ENCODE assay signal across 8 cellular contexts in genomic region chr2:25274868-25275574, GRCh38.
DNase-seq lines count a peak whose midpoint lies in the region; ATAC-seq lines count a peak whose summit lies in the region.

No MANE protein-coding gene starts in this region.

- DNase-seq in T-helper 17 cell (peak; percentile 33 to 60 (median 51)), neuronal stem cell (ENCODE audit: low spot score) (no peak), DMS79 treated with DMSO at 0.1 percent for 48 hours (lab: John Stamatoyannopoulos, UW) (no peak), iPS-NIHi7 (ENCODE audit: extremely low spot score) (no peak)
- DNase-seq in central memory CD8-positive, alpha-beta T cell (ENCODE audit: low spot score in 2 of 2): peak in 1 of 2 donors; percentile 36

- H3K27ac Mint-ChIP-seq in T-helper 17 cell: peak overlapping the region; percentile 98
- H3K27ac Mint-ChIP-seq in central memory CD8-positive, alpha-beta T cell (ENCODE audit: low read depth): peak overlapping the region; percentile 89

- no peaks in the 10 kb centered on the region for H3K79me1 ChIP-seq in neuronal stem cell (ENCODE audit: low read depth, low read length)

- no peak overlapping the region for H2BK12ac ChIP-seq in neuronal stem cell (ENCODE audit: low read length)

- peak overlapping the region; percentile 90 for H2BK15ac ChIP-seq in neuronal stem cell (ENCODE audit: low read length)

- no peaks in the 10 kb centered on the region for H3K27me3 ChIP-seq in BLaER1
- H3K27me3 ChIP-seq in neuronal stem cell (ENCODE audit: control insufficient read depth in 3 of 3, insufficient read depth in 3 of 3, low read depth in 1 of 3, low read length in 3 of 3): no peaks in the 10 kb centered on the region

- no peak overlapping the region for H4K8ac ChIP-seq in neuronal stem cell (ENCODE audit: low read depth, low read length)

- H3K4me1 ChIP-seq in BLaER1 (peaks cover 74% of the 10 kb centered on the region), neuronal stem cell (ENCODE audit: control insufficient read depth in 2 of 2, insufficient read depth in 1 of 2, low read depth in 1 of 2, low read length in 2 of 2) (peaks cover 14 to 24% of the 10 kb centered on the region in 2 donors)

- H3K9me3 Mint-ChIP-seq in central memory CD8-positive, alpha-beta T cell: no peaks in the 10 kb centered on the region

- H3K36me3 Mint-ChIP-seq in T-helper 17 cell (ENCODE audit: low read depth): peaks cover 3% of the 10 kb centered on the region
- peaks cover 11% of the 10 kb centered on the region for H3K36me3 Mint-ChIP-seq in central memory CD8-positive, alpha-beta T cell (ENCODE audit: insufficient read depth)

- H3K27me3 Mint-ChIP-seq in T-helper 17 cell: no peaks in the 10 kb centered on the region
- no peaks in the 10 kb centered on the region for H3K27me3 Mint-ChIP-seq in central memory CD8-positive, alpha-beta T cell

- H3K14ac ChIP-seq in neuronal stem cell (ENCODE audit: low read length): peak overlapping the region; percentile 66

- peak overlapping the region; percentile 62 for H2BK5ac ChIP-seq in neuronal stem cell (ENCODE audit: low read length)

- peaks cover 44% of the 10 kb centered on the region for H3K4me1 Mint-ChIP-seq in T-helper 17 cell
- peaks cover 46% of the 10 kb centered on the region for H3K4me1 Mint-ChIP-seq in central memory CD8-positive, alpha-beta T cell

- no peak overlapping the region for H3K4me3 ChIP-seq in BLaER1
- H3K4me3 ChIP-seq in neuronal stem cell (ENCODE audit: low read length in 2 of 2): no peak overlapping the region

- H3K23ac ChIP-seq in neuronal stem cell (ENCODE audit: low read depth, low read length, poor library complexity): no peak overlapping the region

- no CpG with 5 or more reads among the region's 27 CpGs for WGBS in neuronal stem cell (ENCODE audit: extremely low coverage in 2 of 2, insufficient read length in 2 of 2, insufficient replicate concordance in 1 of 2), 2 donors

- H2BK120ac ChIP-seq in neuronal stem cell (ENCODE audit: low read depth, low read length): no peak overlapping the region

- peak overlapping the region; percentile 88; the same call in 1 of the 2 replicates for H3K9ac ChIP-seq in BLaER1
- peak overlapping the region; percentile 27 for H3K9ac ChIP-seq in neuronal stem cell (ENCODE audit: low read depth, low read length, poor library complexity)

- no peaks in the 10 kb centered on the region for H4K20me1 ChIP-seq in BLaER1

- H3K27ac ChIP-seq in BLaER1 (peak overlapping the region; percentile 98), neuronal stem cell (replicated peaks; ENCODE audit: low read length) (no peak overlapping the region)

- peak overlapping the region; percentile 71 for H3K18ac ChIP-seq in neuronal stem cell (ENCODE audit: low read length)

- no peaks in the 10 kb centered on the region for H3K9me3 ChIP-seq in BLaER1
- no peaks in the 10 kb centered on the region for H3K9me3 ChIP-seq in T-helper 17 cell (ENCODE audit: control insufficient read depth, low read length, poor library complexity, severe bottlenecking)
- H3K9me3 ChIP-seq in neuronal stem cell (replicated peaks in 1 of 2; ENCODE audit: control insufficient read depth in 2 of 2, insufficient read depth in 1 of 2, low read depth in 1 of 2, low read length in 2 of 2): no peaks in the 10 kb centered on the region

- H4K91ac ChIP-seq in neuronal stem cell (ENCODE audit: low read depth, low read length, poor library complexity): peak overlapping the region; percentile 79

- H3K4me2 ChIP-seq in BLaER1: peak overlapping the region; percentile 98
- no peak overlapping the region for H3K4me2 ChIP-seq in neuronal stem cell (ENCODE audit: insufficient read depth, low read length, poor library complexity, severe bottlenecking)

- H3K36me3 ChIP-seq in BLaER1 (peaks cover 26% of the 10 kb centered on the region), neuronal stem cell (replicated peaks in 1 of 2; ENCODE audit: control insufficient read depth in 2 of 2, insufficient read depth in 2 of 2, low read length in 2 of 2) (no peaks in the 10 kb centered on the region)

- H2AFZ ChIP-seq in neuronal stem cell (ENCODE audit: low read length): peak overlapping the region; percentile 57

- H2AK5ac ChIP-seq in neuronal stem cell (ENCODE audit: low read depth, low read length): peak overlapping the region; percentile 93

- H3K4me3 Mint-ChIP-seq in T-helper 17 cell: peak overlapping the region; percentile 43
- H3K4me3 Mint-ChIP-seq in central memory CD8-positive, alpha-beta T cell: peak overlapping the region; percentile 47

- ATAC-seq in T-helper 17 cell: peak; percentile 44
- ATAC-seq in central memory CD8-positive, alpha-beta T cell (replicated peaks; ENCODE audit: extremely low read depth, poor library complexity, severe bottlenecking): peak; percentile 27
- no peak for ATAC-seq in HG03342 (IDR thresholded peaks at IDR 0.05; ENCODE audit: unreplicated experiment)
- no peak for ATAC-seq in GM19397 (IDR thresholded peaks at IDR 0.05; ENCODE audit: unreplicated experiment)

- no peak overlapping the region for H3K4ac ChIP-seq in neuronal stem cell (ENCODE audit: low read length)

Comparison
In these comparisons a context has a peak if more than half of its experiments do, and no peak if none do; other contexts are left out.
1. ATAC-seq: peak in T-helper 17 cell (single experiment) and central memory CD8-positive, alpha-beta T cell (single experiment); none in HG03342 (single experiment) and GM19397 (single experiment).
2. DNase-seq: peak in T-helper 17 cell (3 of 3); none in neuronal stem cell (single experiment), DMS79 treated with DMSO at 0.1 percent for 48 hours (single experiment) and iPS-NIHi7 (single experiment).